ENCODE assay signal across 8 cellular contexts in genomic region chr5:115366223-115366622, GRCh38.
A peak's percentile ranks its signal among the peaks of the same experiment; 100 is the strongest.
DNase-seq lines count a peak whose midpoint lies in the region; ATAC-seq and TF ChIP-seq lines count a peak whose summit lies in the region.
"Had no signal": no experiment of that assay in that cellular context is flagged by ENCODE, and none has a peak within 500 bp of the region (broad histone marks: within the 10 kb centered on the region; RNA-seq: fewer than 3 reads in every experiment).

No MANE protein-coding gene starts in this region.

- no peak overlapping the region for H3K4me3 ChIP-seq in transverse colon

- no peak for TF ChIP-seq POLR2A in transverse colon (IDR thresholded peaks at IDR 0.05)

- no peaks in the 10 kb centered on the region for H3K36me3 ChIP-seq in transverse colon

- WGBS in transverse colon (ENCODE audit: low coverage in 1 of 2), 2 donors = 50 to 66% methylated on average over 1 to 2 of the region's 2 CpGs

- TF ChIP-seq EP300 in transverse colon (IDR thresholded peaks at IDR 0.05; ENCODE audit: low read depth) = no peak

- ATAC-seq in GM18907 (IDR thresholded peaks at IDR 0.05; ENCODE audit: unreplicated experiment) (no peak), HG03354 (IDR thresholded peaks at IDR 0.05; ENCODE audit: poor library complexity, severe bottlenecking, unreplicated experiment) (no peak)

- no peaks in the 10 kb centered on the region for H3K9me3 ChIP-seq in transverse colon

- intact Hi-C loops in transverse colon (cut with DNase I; ENCODE audit: low total_unique reads) = no loop called here

- no peak overlapping the region for H3K27ac ChIP-seq in transverse colon

- no peaks in the 10 kb centered on the region for H3K27me3 ChIP-seq in transverse colon

- DNase-seq in H4 (ENCODE audit: low spot score) (peak; percentile 76), RPMI7951 (ENCODE audit: low read depth) (peak; percentile 98), fibroblast of peridontal ligament (ENCODE audit: extremely low read depth) (peak; percentile 91), renal cortical epithelial cell (ENCODE audit: low read depth) (peak; percentile 86), transverse colon (no peak)
- DNase-seq: activated naive CD4-positive, alpha-beta T cell treated with anti-CD3 and anti-CD28 coated beads for 36 hours had no signal

- in situ Hi-C loops in transverse colon (cut with MboI; ENCODE audit: low pct_ligation_motif_present in 1 of 4, low pct_unique_long_range_greater_than_20kb in 1 of 4, low sequenced_read_pairs in 3 of 4) = no loop called here

- H3K4me1 ChIP-seq in transverse colon = no peaks in the 10 kb centered on the region

- TF ChIP-seq CTCF in transverse colon (IDR thresholded peaks at IDR 0.05) = no peak
